Comparison of ENCODE assay signal across 1 cellular context in the genomic region with DNA sequence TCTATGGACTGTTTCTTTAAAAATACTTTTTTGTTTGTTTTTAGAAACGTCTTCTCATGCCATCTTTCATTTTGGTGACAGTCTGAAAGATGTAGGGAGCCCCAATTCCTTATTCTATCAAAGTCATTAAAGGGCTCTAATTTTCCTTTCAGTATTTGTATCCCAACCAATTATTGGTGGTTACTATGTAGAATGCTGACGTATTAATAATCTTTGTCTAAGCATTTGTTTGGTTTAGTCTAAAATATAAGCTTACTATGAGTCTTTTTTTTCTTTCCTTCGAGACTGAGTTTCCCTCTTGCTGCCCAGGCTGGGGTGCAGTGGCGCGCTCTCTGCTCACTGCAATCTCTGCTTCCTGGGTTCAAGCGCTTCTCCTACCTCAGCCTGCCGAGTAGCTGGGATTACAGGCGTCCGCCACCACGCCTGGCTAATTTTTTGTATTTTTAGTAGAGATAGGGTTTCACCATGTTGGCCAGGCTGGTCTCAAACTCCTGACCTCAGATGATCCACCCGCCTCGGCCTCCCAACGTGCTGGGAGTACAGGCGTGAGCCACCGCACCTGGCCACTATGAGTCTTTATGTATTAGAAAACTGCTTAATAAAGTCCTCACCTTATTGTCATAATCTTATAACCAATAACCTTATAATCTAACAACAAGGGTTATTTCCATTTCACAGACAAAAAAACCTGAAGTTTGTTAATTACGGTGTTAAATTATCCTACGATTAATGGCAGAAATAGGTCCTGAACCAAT.
A peak's percentile ranks its signal among the peaks of the same experiment; 100 is the strongest.
TF ChIP-seq lines count a peak whose summit lies in the region.

No MANE protein-coding gene starts in this region.

TF ChIP-seq in HepG2, 621 proteins besides CTCF, POLR2A, EP300 and RAD21 (continued from another document):
- TF ChIP-seq, protein P1, sequence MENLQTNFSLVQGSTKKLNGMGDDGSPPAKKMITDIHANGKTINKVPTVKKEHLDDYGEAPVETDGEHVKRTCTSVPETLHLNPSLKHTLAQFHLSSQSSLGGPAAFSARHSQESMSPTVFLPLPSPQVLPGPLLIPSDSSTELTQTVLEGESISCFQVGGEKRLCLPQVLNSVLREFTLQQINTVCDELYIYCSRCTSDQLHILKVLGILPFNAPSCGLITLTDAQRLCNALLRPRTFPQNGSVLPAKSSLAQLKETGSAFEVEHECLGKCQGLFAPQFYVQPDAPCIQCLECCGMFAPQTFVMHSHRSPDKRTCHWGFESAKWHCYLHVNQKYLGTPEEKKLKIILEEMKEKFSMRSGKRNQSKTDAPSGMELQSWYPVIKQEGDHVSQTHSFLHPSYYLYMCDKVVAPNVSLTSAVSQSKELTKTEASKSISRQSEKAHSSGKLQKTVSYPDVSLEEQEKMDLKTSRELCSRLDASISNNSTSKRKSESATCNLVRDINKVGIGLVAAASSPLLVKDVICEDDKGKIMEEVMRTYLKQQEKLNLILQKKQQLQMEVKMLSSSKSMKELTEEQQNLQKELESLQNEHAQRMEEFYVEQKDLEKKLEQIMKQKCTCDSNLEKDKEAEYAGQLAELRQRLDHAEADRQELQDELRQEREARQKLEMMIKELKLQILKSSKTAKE (CRISPR knock-in tag; IDR thresholded peaks at IDR 0.05; ENCODE audit: borderline replicate concordance), result 0 out of 2 replicates have a peak, but pooled peaks have one; percentile 8
- no peak for TF ChIP-seq ZNF552 (CRISPR knock-in tag; IDR thresholded peaks at IDR 0.05; ENCODE audit: borderline replicate concordance)
- TF ChIP-seq, protein P2, sequence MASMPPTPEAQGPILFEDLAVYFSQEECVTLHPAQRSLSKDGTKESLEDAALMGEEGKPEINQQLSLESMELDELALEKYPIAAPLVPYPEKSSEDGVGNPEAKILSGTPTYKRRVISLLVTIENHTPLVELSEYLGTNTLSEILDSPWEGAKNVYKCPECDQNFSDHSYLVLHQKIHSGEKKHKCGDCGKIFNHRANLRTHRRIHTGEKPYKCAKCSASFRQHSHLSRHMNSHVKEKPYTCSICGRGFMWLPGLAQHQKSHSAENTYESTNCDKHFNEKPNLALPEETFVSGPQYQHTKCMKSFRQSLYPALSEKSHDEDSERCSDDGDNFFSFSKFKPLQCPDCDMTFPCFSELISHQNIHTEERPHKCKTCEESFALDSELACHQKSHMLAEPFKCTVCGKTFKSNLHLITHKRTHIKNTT (CRISPR knock-in tag; IDR thresholded peaks at IDR 0.05), result no peak
- TF ChIP-seq, protein P3, sequence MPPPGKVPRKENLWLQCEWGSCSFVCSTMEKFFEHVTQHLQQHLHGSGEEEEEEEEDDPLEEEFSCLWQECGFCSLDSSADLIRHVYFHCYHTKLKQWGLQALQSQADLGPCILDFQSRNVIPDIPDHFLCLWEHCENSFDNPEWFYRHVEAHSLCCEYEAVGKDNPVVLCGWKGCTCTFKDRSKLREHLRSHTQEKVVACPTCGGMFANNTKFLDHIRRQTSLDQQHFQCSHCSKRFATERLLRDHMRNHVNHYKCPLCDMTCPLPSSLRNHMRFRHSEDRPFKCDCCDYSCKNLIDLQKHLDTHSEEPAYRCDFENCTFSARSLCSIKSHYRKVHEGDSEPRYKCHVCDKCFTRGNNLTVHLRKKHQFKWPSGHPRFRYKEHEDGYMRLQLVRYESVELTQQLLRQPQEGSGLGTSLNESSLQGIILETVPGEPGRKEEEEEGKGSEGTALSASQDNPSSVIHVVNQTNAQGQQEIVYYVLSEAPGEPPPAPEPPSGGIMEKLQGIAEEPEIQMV (CRISPR knock-in tag; IDR thresholded peaks at IDR 0.05; ENCODE audit: low read depth), result no peak
TF ChIP-seq in HepG2: peak in this region for 14.
